In genomic region chr14:75654127-75654732, GRCh38 we compare ENCODE assay signal across 8 cellular contexts. TPM values are rescaled to one million over a fixed set of nuclear protein-coding genes. Genes with fewer than 3 reads are reported as not detected.
A peak's percentile ranks its signal among the peaks of the same experiment; 100 is the strongest.
DNase-seq lines count a peak whose midpoint lies in the region; ATAC-seq, FAIRE-seq and TF ChIP-seq lines count a peak whose summit lies in the region.

No MANE protein-coding gene starts in this region.

- DNase-seq in DMS153 (lab: John Stamatoyannopoulos, UW), result peak; percentile 12
- DNase-seq in H4 (ENCODE audit: low spot score), result peak; percentile 45
- peak; percentile 10 to 60 for DNase-seq in NCI-H1930 (lab: John Stamatoyannopoulos, UW)
- DNase-seq in MCF 10A (ENCODE audit: unreplicated experiment), result peak; percentile 76
- peak; percentile 74 to 83 for DNase-seq in stimulated activated CD4-positive, alpha-beta T cell treated with anti-CD3 and anti-CD28 coated beads, Interleukin-1b, Interleukin-23, amount 100 ng/mL, for 4 hours (ENCODE audit: low read depth in 2 of 2)

- peak; percentile 80 for FAIRE-seq in islet of Langerhans (lab: Jason Lieb, UNC)

- no peak overlapping the region for H3K4me3 Mint-ChIP-seq in MCF 10A (ENCODE audit: unreplicated experiment)

- ATAC-seq in GM19035 (IDR thresholded peaks at IDR 0.05; ENCODE audit: unreplicated experiment), result no peak

- H3K9me3 Mint-ChIP-seq in MCF 10A (ENCODE audit: unreplicated experiment), result no peaks in the 10 kb centered on the region

- H3K4me1 Mint-ChIP-seq in MCF 10A (ENCODE audit: insufficient read depth, unreplicated experiment), result peaks cover 16% of the 10 kb centered on the region

- peaks cover 70% of the 10 kb centered on the region for H3K36me3 Mint-ChIP-seq in MCF 10A (ENCODE audit: insufficient read depth, unreplicated experiment)

- peak; percentile 96 for TF ChIP-seq CTCF in VCaP (conservative IDR thresholded peaks at IDR 0.05)
- TF ChIP-seq CTCF in MCF 10A (IDR thresholded peaks at IDR 0.05; ENCODE audit: unreplicated experiment), result peak; percentile 93

- H3K27ac ChIP-seq in VCaP, result no peak overlapping the region

- no peak overlapping the region for H3K27ac Mint-ChIP-seq in MCF 10A (ENCODE audit: low read depth, unreplicated experiment)

- intact Hi-C loops in MCF 10A (cut with micrococcal nuclease), result loop anchor here (1.0 to 5.0 kb wide), 2 partner anchors 77 to 347 kb away; no protein-coding TSS in a partner anchor

- no TSS peak for BruUV-seq in MCF 10A (replicated peaks; lab: Mats Ljungman, UMichigan)

- POLR2A ChIA-PET in MCF 10A (lab: Yijun Ruan, JAX), result interaction anchor here (0.5 to 18.0 kb wide), 6 partner anchors 9 to 874 kb away, joined by 3 to 230 read pairs (median 4); partner anchors contain the start of gene FLVCR2

- CTCF ChIA-PET in MCF 10A (lab: Yijun Ruan, JAX), result interaction anchor here (0.5 to 13.9 kb wide), 32 partner anchors 8 to 1514 kb away, joined by 3 to 470 read pairs (median 4); partner anchors contain the start of genes FLVCR2 and TGFB3

- H3K27me3 Mint-ChIP-seq in MCF 10A (ENCODE audit: insufficient read depth, unreplicated experiment), result no peaks in the 10 kb centered on the region

RNA-seq across cellular contexts. Expression of gene ERG28, which starts 6.4 kb away (rescaled TPM):
- total RNA-seq in H4 (2014; rRNA removed; shearing (Covaris generic)), result 15.2 and 21.6 TPM in 2 replicates
- 10.4 and 11.1 TPM in 2 replicates for total RNA-seq in MCF 10A (2022)

RNA-seq across cellular contexts. Expression of gene TTLL5, which starts 6.8 kb away (rescaled TPM):
- 10.5 and 16.1 TPM in 2 replicates for total RNA-seq in H4 (2014; rRNA removed; shearing (Covaris generic))
- 29.0 and 31.7 TPM in 2 replicates for total RNA-seq in MCF 10A (2022)

Comparison
In these comparisons a context has a peak if more than half of its experiments do, and no peak if none do; other contexts are left out.
1. DNase-seq: peak in every context shown above with its lines; median percentile 78 in stimulated activated CD4-positive, alpha-beta T cell treated with anti-CD3 and anti-CD28 coated beads, Interleukin-1b, Interleukin-23, amount 100 ng/mL, for 4 hours; 76 in MCF 10A; 45 in H4; 35 in NCI-H1930; 12 in DMS153.